In genomic region chrX:149803458-149804062, GRCh38 we compare ENCODE assay signal across 26 cellular contexts. TPM values are rescaled to one million over a fixed set of nuclear protein-coding genes. Genes with fewer than 3 reads are reported as not detected.
"Had no signal": no experiment of that assay in that cellular context is flagged by ENCODE, and none has a peak within 500 bp of the region (broad histone marks: within the 10 kb centered on the region; RNA-seq: fewer than 3 reads in every experiment).

No MANE protein-coding gene starts in this region.

- H3K9me3 ChIP-seq: SK-N-SH had no signal

- H3K27ac ChIP-seq: KMS-11, RWPE1 had no signal

- FAIRE-seq: HTR-8/SVneo had no signal

- H3K4me2 ChIP-seq: KMS-11, SK-N-SH had no signal

- H3K9ac ChIP-seq: KMS-11, SK-N-SH had no signal

- DNase-seq: Kasumi-1; MM.1S; NCI-H1092 treated with DMSO at 0.1 percent for 48 hours; NCI-H1436; NCI-H187; NCI-H2029; NCI-H2081 treated with DMSO at 0.1 percent for 48 hours; NCI-H2171; NCI-H226; NCI-H446; NCI-H510A; NCI-H524 treated with DMSO at 0.1 percent for 48 hours; NCI-H69; NCI-H774; NK-92 treated with Interleukin-12 subunit alpha and Interleukin-12 subunit beta, amount 100 ng/mL, for 24 hours; PC-3; SHP77; SK-N-SH; SW 1271 had no signal

- ATAC-seq: Panc1, PC-3 had no signal

RNA-seq across cellular contexts. Expression of gene MAGEA9, which starts 21.8 kb away (rescaled TPM):
- total RNA-seq: M059J, OCI-LY7, PC-3, SK-MEL-5 had no signal
- polyA plus RNA-seq: SK-N-SH had no signal
